In the genomic region with DNA sequence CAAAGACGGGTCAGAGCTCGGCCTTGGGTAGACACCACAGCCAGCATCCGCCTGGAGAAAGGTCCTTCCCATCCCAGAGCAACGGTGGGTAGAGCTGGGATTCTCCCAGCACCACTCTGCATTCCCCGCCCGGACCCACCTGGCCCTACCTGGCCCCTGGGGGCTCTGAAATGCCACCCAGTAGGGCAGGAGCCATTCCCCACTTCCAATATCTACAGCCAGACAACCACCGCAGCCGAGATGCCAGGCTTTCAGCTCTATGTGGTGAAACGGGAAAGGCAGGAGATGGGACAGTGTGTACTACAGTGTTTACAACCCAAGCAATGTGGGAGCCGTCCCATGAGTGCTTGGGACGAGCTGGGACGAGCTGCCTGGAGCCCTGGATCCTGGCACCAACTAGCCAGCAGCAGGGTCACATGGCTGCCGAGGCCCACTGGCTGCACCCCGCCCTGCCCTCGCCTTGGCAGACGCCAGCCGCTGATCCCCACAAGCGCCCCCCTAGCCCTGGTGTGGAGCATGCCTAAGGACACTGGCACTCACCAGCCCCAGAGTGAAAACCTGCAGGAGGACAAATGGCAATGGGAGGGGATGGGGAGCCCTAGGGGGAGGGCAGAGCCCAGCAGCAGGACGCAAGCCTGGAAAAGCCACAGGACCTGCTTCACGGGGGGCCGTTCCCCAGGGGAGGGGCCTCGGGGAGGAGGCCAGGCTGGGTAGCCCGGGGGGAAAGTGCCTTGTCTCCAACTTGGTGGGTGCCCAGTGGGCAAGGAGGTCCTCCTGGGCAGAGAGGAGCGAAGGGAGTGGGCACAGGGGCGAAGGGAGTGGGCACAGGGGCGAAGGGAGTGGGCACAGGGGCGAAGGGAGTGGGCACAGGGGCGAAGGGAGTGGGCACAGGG, we compare ENCODE assay signal across 10 cellular contexts. TPM values are rescaled to one million over a fixed set of nuclear protein-coding genes. Genes with fewer than 3 reads are reported as not detected.
DNase-seq lines count a peak whose midpoint lies in the region; TF ChIP-seq lines count a peak whose summit lies in the region.
"Had no signal": no experiment of that assay in that cellular context is flagged by ENCODE, and none has a peak within 500 bp of the region (broad histone marks: within the 10 kb centered on the region; RNA-seq: fewer than 3 reads in every experiment).

No MANE protein-coding gene starts in this region.

- peak overlapping the region; percentile 97 for H3K27ac ChIP-seq in caudate nucleus (ENCODE audit: low read depth, low read length)
- H3K27ac ChIP-seq: adrenal gland, parathyroid adenoma had no signal

- TF ChIP-seq CTCF in neural crest cell (conservative IDR thresholded peaks at IDR 0.05) = no peak

- peaks cover 16% of the 10 kb centered on the region for H3K4me1 Mint-ChIP-seq in neural crest cell

- H3K9me3 Mint-ChIP-seq in neural crest cell = no peaks in the 10 kb centered on the region
- H3K9me3 Mint-ChIP-seq: WTC11 had no signal

- DNase-seq in caudate nucleus (lab: John Stamatoyannopoulos, UW) = peak in 60 of 61 donors; percentile 24 to 97 (median 88)
- DNase-seq in neural crest cell (ENCODE audit: low read depth, low spot score) = no peak
- no peak for DNase-seq in mucosa of gallbladder (ENCODE audit: low spot score)
- DNase-seq in NCI-H510A (lab: John Stamatoyannopoulos, UW) = no peak
- no peak for DNase-seq in Kasumi-1 (lab: John Stamatoyannopoulos, UW)
- DNase-seq: adrenal gland, RPMI8226 had no signal

- peaks cover 5% of the 10 kb centered on the region for H3K27me3 Mint-ChIP-seq in neural crest cell (ENCODE audit: low read depth)

- peak; percentile 2 for TF ChIP-seq POLR2A in GM19193 (IDR thresholded peaks at IDR 0.05; ENCODE audit: extremely low read depth, insufficient read depth, insufficient read length)

- H3K27ac Mint-ChIP-seq in neural crest cell (ENCODE audit: unreplicated experiment) = peak overlapping the region; percentile 71

- peaks cover 2% of the 10 kb centered on the region for H3K36me3 Mint-ChIP-seq in neural crest cell (ENCODE audit: low read depth)

- H3K4me3 Mint-ChIP-seq in neural crest cell = peak overlapping the region; percentile 51
- H3K4me3 Mint-ChIP-seq: WTC11 had no signal

RNA-seq across cellular contexts. Expression of gene TMC6, which starts 13.5 kb away (rescaled TPM):
- total RNA-seq in neural crest cell (85.0 and 86.0 TPM in 2 replicates), mucosa of gallbladder (43.9 TPM)

RNA-seq across cellular contexts. Expression of gene TMC8, which starts 15.5 kb away (rescaled TPM):
- total RNA-seq in neural crest cell (0.71 and 0.79 TPM in 2 replicates), mucosa of gallbladder (16.2 TPM)

RNA-seq across cellular contexts. Expression of gene C17orf99, which starts 31.1 kb away (rescaled TPM):
- total RNA-seq in neural crest cell = not detected in 2 replicates
- not detected for total RNA-seq in mucosa of gallbladder
- total RNA-seq: adrenal gland, WTC11 had no signal

RNA-seq across cellular contexts. Expression of gene SYNGR2, which starts 53.3 kb away (rescaled TPM):
- total RNA-seq in neural crest cell = 19.3 and 23.0 TPM in 2 replicates
- total RNA-seq in mucosa of gallbladder = 142 TPM

Comparison
In these comparisons a context has a peak if more than half of its experiments do, and no peak if none do; other contexts are left out.
1. DNase-seq: peak in caudate nucleus (60 of 61); none in neural crest cell (single experiment), mucosa of gallbladder (single experiment), NCI-H510A (single experiment) and Kasumi-1 (0 of 2).